Comparison of ENCODE assay signal across 8 cellular contexts in genomic region chr9:14992516-14992915, GRCh38.
DNase-seq lines count a peak whose midpoint lies in the region; ATAC-seq and TF ChIP-seq lines count a peak whose summit lies in the region.

No MANE protein-coding gene starts in this region.

- peak overlapping the region; percentile 50 for H3K4me2 ChIP-seq in mesendoderm (ENCODE audit: low read length)

- H4K8ac ChIP-seq in mesendoderm (ENCODE audit: low read depth, low read length) = no peak overlapping the region

- DNase-seq in heart right ventricle = no peak
- DNase-seq in left cardiac atrium = no peak
- no peak for DNase-seq in activated naive CD4-positive, alpha-beta T cell treated with anti-CD3 and anti-CD28 coated beads, Interleukin-2, amount 50 U/mL, for 72 hours (ENCODE audit: low spot score in 2 of 2)
- no peak for DNase-seq in mesendoderm
- DNase-seq in uterus = no peak
- no peak for DNase-seq in T-helper 9 cell
- DNase-seq in NCI-H1092 (lab: John Stamatoyannopoulos, UW) = no peak

- H3K4me1 ChIP-seq in heart right ventricle (peaks cover 0 to 26% (median 6%) of the 10 kb centered on the region in 9 donors), mesendoderm (ENCODE audit: control insufficient read depth, low read depth, low read length) (peaks cover 6% of the 10 kb centered on the region), uterus (no peaks in the 10 kb centered on the region)

- ATAC-seq in heart right ventricle (no peak), left cardiac atrium (no peak), HG02588 (IDR thresholded peaks at IDR 0.05; ENCODE audit: unreplicated experiment) (no peak)
- ATAC-seq in activated naive CD4-positive, alpha-beta T cell treated with anti-CD3 and anti-CD28 coated beads, Interleukin-2, amount 50 U/mL, for 72 hours = no peak

- H2AK5ac ChIP-seq in mesendoderm (ENCODE audit: low read length) = no peak overlapping the region

- no peak overlapping the region for H2BK120ac ChIP-seq in mesendoderm (ENCODE audit: low read depth, low read length)

- no peak overlapping the region for H3K18ac ChIP-seq in mesendoderm (ENCODE audit: low read length)

- H3K27ac ChIP-seq in heart right ventricle (peak overlapping the region in 4 of 10 donors; percentile 33 to 75 (median 67)), mesendoderm (ENCODE audit: low read depth, low read length) (no peak overlapping the region), uterus (peak overlapping the region; percentile 25 to 72)

- H3K27me3 ChIP-seq in heart right ventricle (no peaks in the 10 kb centered on the region), mesendoderm (ENCODE audit: insufficient read depth, low read length, poor library complexity) (no peaks in the 10 kb centered on the region), uterus (no peaks in the 10 kb centered on the region)

- H2BK5ac ChIP-seq in mesendoderm (ENCODE audit: low read length) = no peak overlapping the region

- H3K4ac ChIP-seq in mesendoderm (ENCODE audit: low read depth, low read length) = no peak overlapping the region

- peaks cover 0 to 5% of the 10 kb centered on the region in 2 donors for H3K36me3 Mint-ChIP-seq in activated naive CD4-positive, alpha-beta T cell treated with anti-CD3 and anti-CD28 coated beads, Interleukin-2, amount 50 U/mL, for 72 hours

- no peaks in the 10 kb centered on the region for H3K9me3 ChIP-seq in heart right ventricle
- H3K9me3 ChIP-seq in uterus = no peaks in the 10 kb centered on the region

- H3K4me3 ChIP-seq in heart right ventricle (peak overlapping the region in 8 of 10 donors; percentile 48 to 72 (median 62)), mesendoderm (ENCODE audit: low read length) (no peak overlapping the region), uterus (peak overlapping the region in 1 of 2 donors; percentile 63)

- H3K27ac Mint-ChIP-seq in activated naive CD4-positive, alpha-beta T cell treated with anti-CD3 and anti-CD28 coated beads, Interleukin-2, amount 50 U/mL, for 72 hours = peak overlapping the region; percentile 79 to 86

- peak overlapping the region; percentile 82 for H3K56ac ChIP-seq in mesendoderm (ENCODE audit: low read length)

- H3K9ac ChIP-seq in mesendoderm (ENCODE audit: low read length) = peak overlapping the region; percentile 66

- 67 to 74% methylated on average over 5 of the region's 5 CpGs for WGBS in heart right ventricle, 2 donors
- no CpG with 5 or more reads among the region's 5 CpGs for WGBS in mesendoderm (ENCODE audit: extremely low coverage, insufficient coverage, low lambda C conversion rate)

- no peak overlapping the region for H3K23ac ChIP-seq in mesendoderm (ENCODE audit: low read length)

- H2BK15ac ChIP-seq in mesendoderm (replicated peaks; ENCODE audit: low read depth) = no peak overlapping the region

- H3K79me1 ChIP-seq in mesendoderm (ENCODE audit: low read length) = no peaks in the 10 kb centered on the region

- H4K5ac ChIP-seq in mesendoderm (ENCODE audit: low read length) = no peak overlapping the region

- no peak for TF ChIP-seq POLR2A in uterus (IDR thresholded peaks at IDR 0.05)

- H3K9me3 Mint-ChIP-seq in activated naive CD4-positive, alpha-beta T cell treated with anti-CD3 and anti-CD28 coated beads, Interleukin-2, amount 50 U/mL, for 72 hours = peaks cover 0 to 4% of the 10 kb centered on the region in 2 donors

- H3K79me2 ChIP-seq in mesendoderm (ENCODE audit: control insufficient read depth, insufficient read depth, low read length) = no peaks in the 10 kb centered on the region

- intact Hi-C loops in heart right ventricle (cut with DNase I) = no loop called here
- intact Hi-C loops in left cardiac atrium (cut with DNase I) = no loop called here
- intact Hi-C loops in uterus (cut with DNase I; ENCODE audit: low total_unique reads) = no loop called here

- no peak for TF ChIP-seq CTCF in heart right ventricle (IDR thresholded peaks at IDR 0.05)
- TF ChIP-seq CTCF in uterus (IDR thresholded peaks at IDR 0.05) = no peak

- H3K36me3 ChIP-seq in heart right ventricle (no peaks in the 10 kb centered on the region), mesendoderm (ENCODE audit: control insufficient read depth, insufficient read depth, low read length) (no peaks in the 10 kb centered on the region), uterus (no peaks in the 10 kb centered on the region)
